In the genomic region with DNA sequence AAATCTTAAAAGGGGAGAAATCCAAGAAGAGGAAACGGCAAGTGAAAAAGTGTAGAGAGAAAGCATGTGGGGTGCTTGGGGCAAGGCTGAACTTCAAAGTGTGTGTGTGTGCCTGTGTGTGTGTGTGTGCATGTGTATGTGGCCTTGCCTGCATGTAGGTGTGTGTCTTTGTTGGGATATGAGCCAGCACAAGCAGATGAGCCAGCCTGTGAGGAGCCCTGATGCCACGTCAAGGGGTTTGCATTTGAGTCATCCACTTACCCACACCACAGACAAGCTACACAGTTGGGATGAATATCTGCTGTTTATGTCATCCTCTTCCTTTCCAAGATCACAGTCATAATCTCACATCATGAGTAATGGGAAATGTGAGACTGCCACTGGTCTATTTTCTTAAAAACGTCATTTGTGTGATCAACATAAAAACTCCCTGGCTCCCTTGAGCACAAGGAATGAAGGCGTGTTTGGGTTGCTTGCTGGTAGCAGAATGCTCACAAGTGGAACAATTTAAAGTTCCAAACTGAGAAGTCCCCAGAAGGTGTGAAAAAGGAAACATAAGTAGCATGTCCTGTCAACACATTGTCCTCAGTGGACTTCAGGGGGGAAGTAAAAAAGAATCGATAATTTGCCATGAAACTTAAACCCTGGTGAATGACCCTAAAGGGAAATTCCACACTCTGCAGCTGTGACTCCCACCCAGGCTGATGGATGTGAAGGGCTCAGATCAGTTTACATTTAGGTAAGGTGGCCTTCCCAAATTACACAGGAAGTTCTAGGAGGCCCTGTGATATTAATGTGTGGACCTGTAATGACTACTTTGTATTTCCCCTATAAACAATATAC, we compare ENCODE assay signal across 8 cellular contexts. TPM values are rescaled to one million over a fixed set of nuclear protein-coding genes. Genes with fewer than 3 reads are reported as not detected.
A peak's percentile ranks its signal among the peaks of the same experiment; 100 is the strongest.
DNase-seq lines count a peak whose midpoint lies in the region; ATAC-seq and TF ChIP-seq lines count a peak whose summit lies in the region.

No MANE protein-coding gene starts in this region.

- no peaks in the 10 kb centered on the region for H3K27me3 Mint-ChIP-seq in Calu3 (ENCODE audit: unreplicated experiment)

- intact Hi-C loops in ovary (cut with DNase I) (no loop called here), Calu3 (cut with micrococcal nuclease; ENCODE audit: unreplicated experiment) (no loop called here)

- BruUV-seq in Calu3 (replicated peaks; lab: Mats Ljungman, UMichigan) = no TSS peak

- no peak overlapping the region for H3K4me3 Mint-ChIP-seq in Calu3 (ENCODE audit: low read depth, unreplicated experiment)

- no peaks in the 10 kb centered on the region for H3K9me3 Mint-ChIP-seq in Calu3 (ENCODE audit: low read depth, unreplicated experiment)

- TF ChIP-seq RAD21 in Ishikawa (IDR thresholded peaks at IDR 0.05; ENCODE audit: low read depth) = no peak

- DNase-seq in Ammon's horn (ENCODE audit: low spot score) (peak; percentile 46), hepatocyte (ENCODE audit: low spot score) (peak; percentile 74), ovary (no peak), Calu3 (no peak)
- DNase-seq in activated T-cell treated with anti-CD3 and anti-CD28 coated beads, Interleukin-2, amount 50 U/mL, for 48 hours = peak; percentile 86 to 89
- DNase-seq in stimulated activated CD8-positive, alpha-beta memory T cell treated with anti-CD3 and anti-CD28 coated beads, Interleukin-15, amount 100 ng/mL, for 24 hours (ENCODE audit: low read depth) = peak; percentile 36

- H3K27me3 ChIP-seq in hepatocyte = no peaks in the 10 kb centered on the region
- no peaks in the 10 kb centered on the region for H3K27me3 ChIP-seq in ovary

- CTCF ChIA-PET in Calu3 (lab: Charles Lee) = no interaction called here

- H3K4me1 Mint-ChIP-seq in Calu3 (ENCODE audit: low read depth, unreplicated experiment) = peaks cover 13% of the 10 kb centered on the region

- peak overlapping the region; percentile 83 for H3K27ac ChIP-seq in hepatocyte
- H3K27ac ChIP-seq in ovary = no peak overlapping the region

- peak; percentile 23; the same call in 1 of the 2 replicates for TF ChIP-seq EP300 in Ishikawa (IDR thresholded peaks at IDR 0.05; ENCODE audit: borderline replicate concordance)
- TF ChIP-seq EP300 in ovary (IDR thresholded peaks at IDR 0.05) = no peak

- H2AFZ ChIP-seq in hepatocyte = no peak overlapping the region

- ATAC-seq in GM21367 (IDR thresholded peaks at IDR 0.05; ENCODE audit: unreplicated experiment) = peak; percentile 65

- H4K20me1 ChIP-seq in hepatocyte (ENCODE audit: insufficient read depth, poor library complexity, severe bottlenecking) = no peaks in the 10 kb centered on the region

- TF ChIP-seq POLR2A in ovary (IDR thresholded peaks at IDR 0.05) = no peak

- no peaks in the 10 kb centered on the region for H3K9me2 ChIP-seq in hepatocyte (replicated peaks; ENCODE audit: insufficient read depth)

- H3K4me1 ChIP-seq in hepatocyte (ENCODE audit: insufficient read depth) = peaks cover 12% of the 10 kb centered on the region
- H3K4me1 ChIP-seq in ovary (ENCODE audit: insufficient read depth) = no peaks in the 10 kb centered on the region

- no peak overlapping the region for H3K4me3 ChIP-seq in hepatocyte
- H3K4me3 ChIP-seq in ovary = no peak overlapping the region

- H3K27ac Mint-ChIP-seq in Calu3 (ENCODE audit: unreplicated experiment) = no peak overlapping the region

- H3K79me2 ChIP-seq in hepatocyte = no peaks in the 10 kb centered on the region

- WGBS in hepatocyte (ENCODE audit: low lambda C conversion rate, missing lambda C conversion rate) = 47% methylated on average over 5 of the region's 5 CpGs
- WGBS in ovary, 3 donors = 57 to 66% (median 61%) methylated on average over 5 of the region's 5 CpGs

- no peaks in the 10 kb centered on the region for H3K36me3 Mint-ChIP-seq in Calu3 (ENCODE audit: insufficient read depth, unreplicated experiment)

- no peak overlapping the region for H3K4me2 ChIP-seq in hepatocyte

- no peak for TF ChIP-seq CTCF in hepatocyte (IDR thresholded peaks at IDR 0.05; ENCODE audit: poor library complexity)
- no peak for TF ChIP-seq CTCF in ovary (IDR thresholded peaks at IDR 0.05)
- TF ChIP-seq CTCF in Calu3 (IDR thresholded peaks at IDR 0.05; ENCODE audit: unreplicated experiment) = no peak

- no peaks in the 10 kb centered on the region for H3K9me3 ChIP-seq in hepatocyte (ENCODE audit: low read depth)
- H3K9me3 ChIP-seq in ovary = no peaks in the 10 kb centered on the region

- H3K36me3 ChIP-seq in hepatocyte (replicated peaks; ENCODE audit: insufficient read depth, low read depth) (no peaks in the 10 kb centered on the region), ovary (no peaks in the 10 kb centered on the region)

TF ChIP-seq in Ishikawa, 13 proteins besides CTCF, POLR2A, EP300 and RAD21:
- TF ChIP-seq TCF12 (IDR thresholded peaks at IDR 0.05; ENCODE audit: low read depth) (0 out of 2 replicates have a peak, but pooled peaks have one; percentile 20), ZBTB7A (IDR thresholded peaks at IDR 0.05; ENCODE audit: low read depth) (no peak), TEAD4 (IDR thresholded peaks at IDR 0.05) (peak; percentile 16; the same call in 1 of the 2 replicates), EGR1 (IDR thresholded peaks at IDR 0.05) (no peak), CEBPB (IDR thresholded peaks at IDR 0.05) (no peak), YY1 (IDR thresholded peaks at IDR 0.05; ENCODE audit: low read depth) (no peak), NFIC (IDR thresholded peaks at IDR 0.05) (peak; percentile 23; the same call in 1 of the 2 replicates), CREB1 (IDR thresholded peaks at IDR 0.05; ENCODE audit: low read depth) (peak; percentile 56), TAF1 (IDR thresholded peaks at IDR 0.05; ENCODE audit: low read depth) (no peak), FOXM1 (IDR thresholded peaks at IDR 0.05; ENCODE audit: borderline replicate concordance, low read depth) (no peak)
- TF ChIP-seq, protein P1, sequence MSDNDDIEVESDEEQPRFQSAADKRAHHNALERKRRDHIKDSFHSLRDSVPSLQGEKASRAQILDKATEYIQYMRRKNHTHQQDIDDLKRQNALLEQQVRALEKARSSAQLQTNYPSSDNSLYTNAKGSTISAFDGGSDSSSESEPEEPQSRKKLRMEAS (IDR thresholded peaks at IDR 0.05) = no peak
- TF ChIP-seq, protein P2, sequence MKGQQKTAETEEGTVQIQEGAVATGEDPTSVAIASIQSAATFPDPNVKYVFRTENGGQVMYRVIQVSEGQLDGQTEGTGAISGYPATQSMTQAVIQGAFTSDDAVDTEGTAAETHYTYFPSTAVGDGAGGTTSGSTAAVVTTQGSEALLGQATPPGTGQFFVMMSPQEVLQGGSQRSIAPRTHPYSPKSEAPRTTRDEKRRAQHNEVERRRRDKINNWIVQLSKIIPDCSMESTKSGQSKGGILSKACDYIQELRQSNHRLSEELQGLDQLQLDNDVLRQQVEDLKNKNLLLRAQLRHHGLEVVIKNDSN (IDR thresholded peaks at IDR 0.05) = no peak
- TF ChIP-seq, protein P3, sequence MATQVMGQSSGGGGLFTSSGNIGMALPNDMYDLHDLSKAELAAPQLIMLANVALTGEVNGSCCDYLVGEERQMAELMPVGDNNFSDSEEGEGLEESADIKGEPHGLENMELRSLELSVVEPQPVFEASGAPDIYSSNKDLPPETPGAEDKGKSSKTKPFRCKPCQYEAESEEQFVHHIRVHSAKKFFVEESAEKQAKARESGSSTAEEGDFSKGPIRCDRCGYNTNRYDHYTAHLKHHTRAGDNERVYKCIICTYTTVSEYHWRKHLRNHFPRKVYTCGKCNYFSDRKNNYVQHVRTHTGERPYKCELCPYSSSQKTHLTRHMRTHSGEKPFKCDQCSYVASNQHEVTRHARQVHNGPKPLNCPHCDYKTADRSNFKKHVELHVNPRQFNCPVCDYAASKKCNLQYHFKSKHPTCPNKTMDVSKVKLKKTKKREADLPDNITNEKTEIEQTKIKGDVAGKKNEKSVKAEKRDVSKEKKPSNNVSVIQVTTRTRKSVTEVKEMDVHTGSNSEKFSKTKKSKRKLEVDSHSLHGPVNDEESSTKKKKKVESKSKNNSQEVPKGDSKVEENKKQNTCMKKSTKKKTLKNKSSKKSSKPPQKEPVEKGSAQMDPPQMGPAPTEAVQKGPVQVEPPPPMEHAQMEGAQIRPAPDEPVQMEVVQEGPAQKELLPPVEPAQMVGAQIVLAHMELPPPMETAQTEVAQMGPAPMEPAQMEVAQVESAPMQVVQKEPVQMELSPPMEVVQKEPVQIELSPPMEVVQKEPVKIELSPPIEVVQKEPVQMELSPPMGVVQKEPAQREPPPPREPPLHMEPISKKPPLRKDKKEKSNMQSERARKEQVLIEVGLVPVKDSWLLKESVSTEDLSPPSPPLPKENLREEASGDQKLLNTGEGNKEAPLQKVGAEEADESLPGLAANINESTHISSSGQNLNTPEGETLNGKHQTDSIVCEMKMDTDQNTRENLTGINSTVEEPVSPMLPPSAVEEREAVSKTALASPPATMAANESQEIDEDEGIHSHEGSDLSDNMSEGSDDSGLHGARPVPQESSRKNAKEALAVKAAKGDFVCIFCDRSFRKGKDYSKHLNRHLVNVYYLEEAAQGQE (IDR thresholded peaks at IDR 0.05; ENCODE audit: low read depth) = no peak

RNA-seq across cellular contexts. Expression of a gene that starts 14.7 kb away (rescaled TPM):
- total RNA-seq in hepatocyte (not detected in 2 replicates), ovary (under 1 TPM in 3 of 7 donors, not detected in 4; 0.05 to 0.32 (median 0.12) TPM), Calu3 (2022) (3.8 and 5.6 TPM in 2 replicates)
- polyA plus RNA-seq in hepatocyte (not detected in 2 replicates), ovary (under 1 TPM; 0.07 to 0.70 TPM)

RNA-seq across cellular contexts. Expression of a gene that starts 14.8 kb away (rescaled TPM):
- total RNA-seq in hepatocyte = 0.23 and 0.32 TPM in 2 replicates
- 0.69 TPM in 1 of 2 replicates, not detected in the other for polyA plus RNA-seq in hepatocyte
- total RNA-seq in ovary = 1 to 10 TPM in 4 of 7 donors, under 1 TPM in 2, not detected in 1; 0.58 to 2.6 (median 1.2) TPM
- under 1 TPM; 0.59 to 0.80 TPM for polyA plus RNA-seq in ovary
- 7.1 and 9.2 TPM in 2 replicates for total RNA-seq in Calu3 (2022)

RNA-seq across cellular contexts. Expression of a gene that starts 32.5 kb away (rescaled TPM):
- 3.4 and 3.6 TPM in 2 replicates for total RNA-seq in hepatocyte
- 3.0 and 5.5 TPM in 2 replicates for polyA plus RNA-seq in hepatocyte
- total RNA-seq in ovary = 10 to 100 TPM; 12.4 to 37.9 (median 27.6) TPM
- polyA plus RNA-seq in ovary = 10 to 100 TPM in 1 of 2 donors, 1 to 10 TPM in 1; 5.1 to 38.6 TPM
- total RNA-seq in Calu3 (2022) = 5.5 and 9.2 TPM in 2 replicates

Comparison
In these comparisons a context has a peak if more than half of its experiments do, and no peak if none do; other contexts are left out.
1. DNase-seq: peak in Ammon's horn (single experiment), activated T-cell treated with anti-CD3 and anti-CD28 coated beads, Interleukin-2, amount 50 U/mL, for 48 hours (2 of 2), hepatocyte (single experiment) and stimulated activated CD8-positive, alpha-beta memory T cell treated with anti-CD3 and anti-CD28 coated beads, Interleukin-15, amount 100 ng/mL, for 24 hours (single experiment); none in ovary (0 of 5) and Calu3 (single experiment).